Comparison of ENCODE assay signal across 11 cellular contexts in the genomic region with DNA sequence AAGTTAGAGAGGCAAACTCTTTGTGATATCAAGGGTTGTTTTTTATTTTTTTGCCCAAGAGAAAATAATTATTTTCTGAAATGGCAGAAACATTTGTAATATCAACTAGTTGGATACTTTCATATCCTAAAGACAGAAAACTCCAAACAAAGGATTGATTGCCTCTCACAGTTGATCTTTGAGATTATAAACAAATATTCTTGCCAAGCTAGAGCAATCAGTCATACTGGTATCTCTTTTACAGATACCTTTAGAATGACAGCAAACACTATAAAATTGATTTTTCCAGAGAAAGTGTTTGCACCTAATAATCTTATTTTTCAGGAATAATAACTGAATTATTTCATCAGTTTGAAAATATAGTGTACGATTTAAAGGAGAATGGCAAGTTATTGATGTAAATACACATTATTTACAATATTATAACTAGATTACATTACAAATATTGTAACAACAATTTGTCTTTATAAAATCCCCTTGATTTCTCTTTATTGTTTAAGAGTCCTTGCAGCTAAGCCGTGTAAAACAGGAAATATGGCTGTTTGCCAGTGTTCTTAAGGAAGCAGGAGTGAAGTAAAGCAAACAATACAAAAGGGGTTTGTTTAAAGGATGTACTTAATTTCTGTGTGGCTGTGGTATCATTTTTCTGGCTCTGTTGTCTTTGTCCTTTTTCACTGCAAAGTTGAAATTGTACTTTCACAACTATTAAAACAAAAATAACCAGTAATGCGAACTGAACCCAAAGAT. TPM values are rescaled to one million over a fixed set of nuclear protein-coding genes. Genes with fewer than 3 reads are reported as not detected.
A peak's percentile ranks its signal among the peaks of the same experiment; 100 is the strongest.
DNase-seq lines count a peak whose midpoint lies in the region; ATAC-seq and TF ChIP-seq lines count a peak whose summit lies in the region.
"Had no signal": no experiment of that assay in that cellular context is flagged by ENCODE, and none has a peak within 500 bp of the region (broad histone marks: within the 10 kb centered on the region; RNA-seq: fewer than 3 reads in every experiment).

No MANE protein-coding gene starts in this region.

- intact Hi-C loops in Calu3 (cut with micrococcal nuclease; ENCODE audit: unreplicated experiment) = loop anchor here (2.0 kb wide), 1 partner anchor 56 kb away; no protein-coding TSS in a partner anchor
- intact Hi-C loops in right lobe of liver (cut with DNase I) = no loop called here
- intact Hi-C loops in activated T-helper 2 cell treated with anti-CD3 and anti-CD28 coated beads, Interferon-gamma antibody, Interleukin-2, Interleukin-4, amounts not matched to agents 10 μg/mL and 5 μg/mL and 100 μg/mL, durations not matched to agents 14 hours and 24 hours and 36 hours (cut with micrococcal nuclease) = loop anchor here (10.0 kb wide), 1 partner anchor 60 kb away; no protein-coding TSS in a partner anchor

- no peak overlapping the region for H3K4me3 ChIP-seq in right lobe of liver
- H3K4me3 ChIP-seq: vagina had no signal

- DNase-seq in Calu3 (no peak), NCI-H1417 (lab: John Stamatoyannopoulos, UW) (peak in 2 of 3 experiments; percentile 4 to 73), brain pericyte (ENCODE audit: low read depth, low spot score) (peak; percentile 24), right lobe of liver (no peak), SW480 (ENCODE audit: low spot score) (no peak)
- no peak for DNase-seq in activated T-helper 2 cell treated with anti-CD3 and anti-CD28 coated beads, Interferon-gamma antibody, Interleukin-2, Interleukin-4, amounts not matched to agents 10 μg/mL and 5 μg/mL and 100 μg/mL, durations not matched to agents 14 hours and 24 hours and 36 hours (ENCODE audit: low spot score)
- no peak for DNase-seq in activated naive CD8-positive, alpha-beta T cell treated with anti-CD3 and anti-CD28 coated beads for 36 hours
- DNase-seq: Karpas-422 had no signal

- H3K4me1 ChIP-seq in right lobe of liver = peaks cover 0 to 22% (median 11%) of the 10 kb centered on the region in 4 donors

- peak overlapping the region in 2 of 3 donors; percentile 15 to 43 for H3K27ac ChIP-seq in right lobe of liver
- H3K27ac ChIP-seq: vagina had no signal

- no peaks in the 10 kb centered on the region for H3K9me3 Mint-ChIP-seq in Calu3 (ENCODE audit: low read depth, unreplicated experiment)
- no peaks in the 10 kb centered on the region for H3K9me3 Mint-ChIP-seq in activated T-helper 2 cell treated with anti-CD3 and anti-CD28 coated beads, Interferon-gamma antibody, Interleukin-2, Interleukin-4, amounts not matched to agents 10 μg/mL and 5 μg/mL and 100 μg/mL, durations not matched to agents 14 hours and 24 hours and 36 hours
- no peaks in the 10 kb centered on the region for H3K9me3 Mint-ChIP-seq in activated naive CD8-positive, alpha-beta T cell treated with anti-CD3 and anti-CD28 coated beads for 36 hours

- peaks cover 43% of the 10 kb centered on the region for H3K4me1 Mint-ChIP-seq in Calu3 (ENCODE audit: low read depth, unreplicated experiment)
- peaks cover 10% of the 10 kb centered on the region for H3K4me1 Mint-ChIP-seq in activated T-helper 2 cell treated with anti-CD3 and anti-CD28 coated beads, Interferon-gamma antibody, Interleukin-2, Interleukin-4, amounts not matched to agents 10 μg/mL and 5 μg/mL and 100 μg/mL, durations not matched to agents 14 hours and 24 hours and 36 hours (ENCODE audit: low read depth)
- peaks cover 26% of the 10 kb centered on the region for H3K4me1 Mint-ChIP-seq in activated naive CD8-positive, alpha-beta T cell treated with anti-CD3 and anti-CD28 coated beads for 36 hours

- no peaks in the 10 kb centered on the region for H3K27me3 ChIP-seq in right lobe of liver
- H3K27me3 ChIP-seq: vagina had no signal

- CTCF ChIA-PET in Calu3 (lab: Charles Lee) = interaction anchor here (1.0 to 2.8 kb wide), 5 partner anchors 21 to 292 kb away, joined by 3 to 21 read pairs (median 14); no protein-coding TSS in a partner anchor

- H3K36me3 ChIP-seq in right lobe of liver = no peaks in the 10 kb centered on the region
- H3K36me3 ChIP-seq: vagina had no signal

- H3K4me3 Mint-ChIP-seq in Calu3 (ENCODE audit: low read depth, unreplicated experiment) = peak overlapping the region; percentile 49
- H3K4me3 Mint-ChIP-seq in activated T-helper 2 cell treated with anti-CD3 and anti-CD28 coated beads, Interferon-gamma antibody, Interleukin-2, Interleukin-4, amounts not matched to agents 10 μg/mL and 5 μg/mL and 100 μg/mL, durations not matched to agents 14 hours and 24 hours and 36 hours (ENCODE audit: low read depth) = no peak overlapping the region
- H3K4me3 Mint-ChIP-seq in activated naive CD8-positive, alpha-beta T cell treated with anti-CD3 and anti-CD28 coated beads for 36 hours = no peak overlapping the region
- H3K4me3 Mint-ChIP-seq: activated naive CD8-positive, alpha-beta T cell had no signal

- no peaks in the 10 kb centered on the region for H3K9me3 ChIP-seq in right lobe of liver
- H3K9me3 ChIP-seq: vagina had no signal

- H3K36me3 Mint-ChIP-seq in Calu3 (ENCODE audit: insufficient read depth, unreplicated experiment) = no peaks in the 10 kb centered on the region
- H3K36me3 Mint-ChIP-seq in activated T-helper 2 cell treated with anti-CD3 and anti-CD28 coated beads, Interferon-gamma antibody, Interleukin-2, Interleukin-4, amounts not matched to agents 10 μg/mL and 5 μg/mL and 100 μg/mL, durations not matched to agents 14 hours and 24 hours and 36 hours (ENCODE audit: low read depth) = no peaks in the 10 kb centered on the region
- no peaks in the 10 kb centered on the region for H3K36me3 Mint-ChIP-seq in activated naive CD8-positive, alpha-beta T cell treated with anti-CD3 and anti-CD28 coated beads for 36 hours
- H3K36me3 Mint-ChIP-seq: activated naive CD8-positive, alpha-beta T cell had no signal

- BruUV-seq in Calu3 (replicated peaks; lab: Mats Ljungman, UMichigan) = no TSS peak

- H3K27ac Mint-ChIP-seq in Calu3 (ENCODE audit: unreplicated experiment) = peak overlapping the region; percentile 52
- no peak overlapping the region for H3K27ac Mint-ChIP-seq in activated T-helper 2 cell treated with anti-CD3 and anti-CD28 coated beads, Interferon-gamma antibody, Interleukin-2, Interleukin-4, amounts not matched to agents 10 μg/mL and 5 μg/mL and 100 μg/mL, durations not matched to agents 14 hours and 24 hours and 36 hours
- no peak overlapping the region for H3K27ac Mint-ChIP-seq in activated naive CD8-positive, alpha-beta T cell treated with anti-CD3 and anti-CD28 coated beads for 36 hours
- H3K27ac Mint-ChIP-seq: activated naive CD8-positive, alpha-beta T cell had no signal

- no peak for TF ChIP-seq POLR2A in right lobe of liver (IDR thresholded peaks at IDR 0.05)

- WGBS in right lobe of liver (ENCODE audit: insufficient coverage, low coverage, low lambda C conversion rate, missing lambda C conversion rate) = 19% methylated on average over 3 of the region's 3 CpGs

- TF ChIP-seq CTCF in Calu3 (IDR thresholded peaks at IDR 0.05; ENCODE audit: unreplicated experiment) (no peak), right lobe of liver (IDR thresholded peaks at IDR 0.05) (no peak)

- peak; percentile 65 to 79 (median 72) for ATAC-seq in right lobe of liver
- no peak for ATAC-seq in GM21515 (IDR thresholded peaks at IDR 0.05; ENCODE audit: unreplicated experiment)

- H3K27me3 Mint-ChIP-seq in Calu3 (ENCODE audit: unreplicated experiment) = no peaks in the 10 kb centered on the region
- no peaks in the 10 kb centered on the region for H3K27me3 Mint-ChIP-seq in activated T-helper 2 cell treated with anti-CD3 and anti-CD28 coated beads, Interferon-gamma antibody, Interleukin-2, Interleukin-4, amounts not matched to agents 10 μg/mL and 5 μg/mL and 100 μg/mL, durations not matched to agents 14 hours and 24 hours and 36 hours (ENCODE audit: low read depth)
- no peaks in the 10 kb centered on the region for H3K27me3 Mint-ChIP-seq in activated naive CD8-positive, alpha-beta T cell treated with anti-CD3 and anti-CD28 coated beads for 36 hours
- H3K27me3 Mint-ChIP-seq: activated naive CD8-positive, alpha-beta T cell had no signal

RNA-seq across cellular contexts. Expression of a gene that starts 58.4 kb away (rescaled TPM):
- total RNA-seq in Calu3 (2022) (55.7 and 63.4 TPM in 2 replicates), right lobe of liver (10 to 100 TPM; 19.1 to 31.6 (median 27.6) TPM)
- 82.8 and 94.1 TPM in 2 replicates for total RNA-seq in activated T-helper 2 cell treated with anti-CD3 and anti-CD28 coated beads, Interferon-gamma antibody, Interleukin-2, Interleukin-4, amounts not matched to agents 10 μg/mL and 5 μg/mL and 100 μg/mL, durations not matched to agents 14 hours and 24 hours and 36 hours
- total RNA-seq in activated naive CD8-positive, alpha-beta T cell treated with anti-CD3 and anti-CD28 coated beads for 36 hours = 10 to 100 TPM; 43.2 to 44.8 TPM

Comparison
In these comparisons a context has a peak if more than half of its experiments do, and no peak if none do; other contexts are left out.
1. DNase-seq: peak in NCI-H1417 (2 of 3) and brain pericyte (single experiment); none in Calu3 (single experiment), right lobe of liver (0 of 3), SW480 (single experiment), activated T-helper 2 cell treated with anti-CD3 and anti-CD28 coated beads, Interferon-gamma antibody, Interleukin-2, Interleukin-4, amounts not matched to agents 10 μg/mL and 5 μg/mL and 100 μg/mL, durations not matched to agents 14 hours and 24 hours and 36 hours (single experiment) and activated naive CD8-positive, alpha-beta T cell treated with anti-CD3 and anti-CD28 coated beads for 36 hours (single experiment).
2. intact Hi-C loops: an anchor here in Calu3 (2.0 kb wide) and activated T-helper 2 cell treated with anti-CD3 and anti-CD28 coated beads, Interferon-gamma antibody, Interleukin-2, Interleukin-4, amounts not matched to agents 10 μg/mL and 5 μg/mL and 100 μg/mL, durations not matched to agents 14 hours and 24 hours and 36 hours (10.0 kb wide); none called in right lobe of liver.